In genomic region chr20:59434950-59435349, GRCh38 we compare ENCODE assay signal across 12 cellular contexts.
"Had no signal": no experiment of that assay in that cellular context is flagged by ENCODE, and none has a peak within 500 bp of the region (broad histone marks: within the 10 kb centered on the region; RNA-seq: fewer than 3 reads in every experiment).

No MANE protein-coding gene starts in this region.

- H3K9me3 ChIP-seq: colonic mucosa, sigmoid colon, stomach, thoracic aorta had no signal

- H3K4me3 ChIP-seq: colonic mucosa, sigmoid colon, stomach, thoracic aorta had no signal

- H3K36me3 ChIP-seq: colonic mucosa, sigmoid colon, stomach, thoracic aorta had no signal

- DNase-seq: activated CD4-positive, alpha-beta memory T cell treated with anti-CD3 and anti-CD28 coated beads, Interleukin-2, amount 10 ng/mL, durations not matched to agents 7 days and 5 days; activated CD4-positive, alpha-beta T cell treated with anti-CD3 and anti-CD28 coated beads for 4 hours; activated effector memory CD4-positive, alpha-beta T cell treated with Interleukin-2 at 50 U/mL for 16 hours; activated naive CD4-positive, alpha-beta T cell treated with anti-CD3 and anti-CD28 coated beads, Interleukin-2, amount 50 U/mL, for 16 hours; activated T-cell treated with anti-CD3 and anti-CD28 coated beads, Interleukin-2, amount 50 U/mL, for 24 hours; colonic mucosa; islet precursor cell; naive thymus-derived CD4-positive, alpha-beta T cell; stimulated activated CD4-positive, alpha-beta T cell treated with anti-CD3 and anti-CD28 coated beads, Interleukin-1b, Interleukin-23, amount 100 ng/mL, for 48 hours; stomach had no signal

- H3K27me3 ChIP-seq: colonic mucosa, stomach had no signal
